1 cellular context compared by ENCODE assay signal in genomic region chr10:69629897-69630650, GRCh38.
TF ChIP-seq lines count a peak whose summit lies in the region.

FAM241B (plus strand) TSS chr10:69630247; CDS start chr10:69631744, 1,497 bp downstream.

TF ChIP-seq in GM12878, 131 proteins besides CTCF, POLR2A, EP300 and RAD21 (continued from another document):
- TF ChIP-seq PAX8 (IDR thresholded peaks at IDR 0.05) (no peak), SMC3 (IDR thresholded peaks at IDR 0.05; ENCODE audit: borderline replicate concordance, low read length) (no peak), NR2C1 (IDR thresholded peaks at IDR 0.05) (no peak), SKIL (IDR thresholded peaks at IDR 0.05; ENCODE audit: low read depth, poor library complexity, severe bottlenecking) (no peak), MYC (IDR thresholded peaks at IDR 0.05; ENCODE audit: insufficient read depth, insufficient read length, insufficient replicate concordance, low read length, severe bottlenecking) (no peak), BACH1 (IDR thresholded peaks at IDR 0.05; ENCODE audit: borderline replicate concordance) (no peak; the same call in 1 of the 2 replicates), MAX (IDR thresholded peaks at IDR 0.05; ENCODE audit: low read depth, low read length) (no peak), TBL1XR1 (IDR thresholded peaks at IDR 0.05; ENCODE audit: low read depth, low read length) (no peak), MTA3 (IDR thresholded peaks at IDR 0.05; ENCODE audit: borderline replicate concordance, low read length) (no peak), HDAC6 (IDR thresholded peaks at IDR 0.05; ENCODE audit: unreplicated experiment) (no peak), STAT3 (IDR thresholded peaks at IDR 0.05; ENCODE audit: low read depth, low read length) (no peak), BMI1 (IDR thresholded peaks at IDR 0.05; ENCODE audit: borderline replicate concordance) (no peak), SREBF1 (IDR thresholded peaks at IDR 0.05; ENCODE audit: low read length) (no peak), NKRF (conservative IDR thresholded peaks at IDR 0.05) (no peak), STAT1 (conservative IDR thresholded peaks at IDR 0.05) (no peak), ZBTB4 (CRISPR knock-in tag; IDR thresholded peaks at IDR 0.05) (no peak), CHD2 (IDR thresholded peaks at IDR 0.05; ENCODE audit: borderline replicate concordance, low read depth, low read length) (no peak), JUNB (IDR thresholded peaks at IDR 0.05) (no peak), HSF1 (IDR thresholded peaks at IDR 0.05; ENCODE audit: low read depth, low read length) (no peak), KDM1A (IDR thresholded peaks at IDR 0.05; ENCODE audit: borderline replicate concordance) (no peak), ZBED1 (IDR thresholded peaks at IDR 0.05; ENCODE audit: borderline replicate concordance) (no peak), MLLT1 (IDR thresholded peaks at IDR 0.05) (no peak), RAD51 (IDR thresholded peaks at IDR 0.05) (no peak), ZNF384 (IDR thresholded peaks at IDR 0.05; ENCODE audit: borderline replicate concordance, low read depth, low read length) (no peak)
